In the genomic region with DNA sequence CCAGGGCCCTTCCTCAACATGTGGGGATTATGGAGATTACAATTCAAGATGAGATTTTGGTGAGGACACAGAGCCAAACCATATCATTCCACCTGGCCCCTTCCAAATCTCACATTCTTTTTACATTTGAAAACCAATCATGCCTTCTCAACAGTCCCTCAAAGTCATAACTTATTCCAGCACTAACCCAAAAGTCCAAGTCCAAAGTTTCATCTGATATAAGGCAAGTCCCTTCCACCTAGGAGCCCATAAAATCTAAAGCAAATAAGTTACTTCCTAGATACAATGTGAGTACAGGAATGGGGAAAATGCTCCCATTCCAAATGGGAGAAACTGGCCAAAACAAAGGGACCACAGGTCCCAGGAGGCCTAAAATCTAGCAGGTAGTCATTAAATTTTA, we compare ENCODE assay signal across 25 cellular contexts.
"Had no signal": no experiment of that assay in that cellular context is flagged by ENCODE, and none has a peak within 500 bp of the region (broad histone marks: within the 10 kb centered on the region; RNA-seq: fewer than 3 reads in every experiment).

No MANE protein-coding gene starts in this region.

- H3K4me3 ChIP-seq: gastrocnemius medialis, left ventricle myocardium inferior, lower lobe of right lung, pancreas, right lobe of liver, smooth muscle cell, suprapubic skin had no signal

- DNase-seq: cerebellar nuclear complex; effector CD8-positive, alpha-beta T cell; endodermal cell; foreskin fibroblast; gastrocnemius medialis; head of caudate nucleus; left cardiac atrium; left ventricle myocardium inferior; lower lobe of right lung; naive B cell; pancreas; right lobe of liver; stimulated activated CD4-positive, alpha-beta T cell treated with anti-CD3 and anti-CD28 coated beads, Interleukin-12 subunit alpha, Interleukin-12 subunit beta, amount 100 ng/mL, for 4 hours; stimulated activated CD4-positive, alpha-beta T cell treated with anti-CD3 and anti-CD28 coated beads, Interleukin-1b, Interleukin-23, amount 100 ng/mL, for 48 hours; stimulated activated CD4-positive, alpha-beta T cell treated with anti-CD3 and anti-CD28 coated beads, Interleukin-4, amount 100 ng/mL, for 1 hour; stimulated activated CD8-positive, alpha-beta memory T cell treated with anti-CD3 and anti-CD28 coated beads, Interleukin-4, amount 100 ng/mL, for 48 hours; stimulated activated naive CD4-positive, alpha-beta T cell; stimulated activated naive CD8-positive, alpha-beta T cell treated with anti-CD3 and anti-CD28 coated beads, Interleukin-15, amount 100 ng/mL, for 72 hours; trophoblast cell had no signal

- H3K4me1 ChIP-seq: gastrocnemius medialis, left ventricle myocardium inferior, lower lobe of right lung, pancreas, suprapubic skin had no signal

- H3K9me3 ChIP-seq: gastrocnemius medialis, neutrophil, pancreas, right lobe of liver, suprapubic skin had no signal

- FAIRE-seq: islet of Langerhans, pancreas had no signal

- H3K36me3 ChIP-seq: gastrocnemius medialis, left ventricle myocardium inferior, lower lobe of right lung, neutrophil, pancreas, right lobe of liver, suprapubic skin had no signal

- ATAC-seq: esophagus mucosa; gastrocnemius medialis; left cardiac atrium; lower lobe of right lung; natural killer cell treated with Interleukin-12 subunit alpha and Interleukin-12 subunit beta and Interleukin-15 and Interleukin-18, amount 100 ng/mL, for 72 hours; pancreas; stimulated activated naive CD8-positive, alpha-beta T cell treated with anti-CD3 and anti-CD28 coated beads, Interleukin-15, amount 100 ng/mL, for 72 hours had no signal
